In the genomic region with DNA sequence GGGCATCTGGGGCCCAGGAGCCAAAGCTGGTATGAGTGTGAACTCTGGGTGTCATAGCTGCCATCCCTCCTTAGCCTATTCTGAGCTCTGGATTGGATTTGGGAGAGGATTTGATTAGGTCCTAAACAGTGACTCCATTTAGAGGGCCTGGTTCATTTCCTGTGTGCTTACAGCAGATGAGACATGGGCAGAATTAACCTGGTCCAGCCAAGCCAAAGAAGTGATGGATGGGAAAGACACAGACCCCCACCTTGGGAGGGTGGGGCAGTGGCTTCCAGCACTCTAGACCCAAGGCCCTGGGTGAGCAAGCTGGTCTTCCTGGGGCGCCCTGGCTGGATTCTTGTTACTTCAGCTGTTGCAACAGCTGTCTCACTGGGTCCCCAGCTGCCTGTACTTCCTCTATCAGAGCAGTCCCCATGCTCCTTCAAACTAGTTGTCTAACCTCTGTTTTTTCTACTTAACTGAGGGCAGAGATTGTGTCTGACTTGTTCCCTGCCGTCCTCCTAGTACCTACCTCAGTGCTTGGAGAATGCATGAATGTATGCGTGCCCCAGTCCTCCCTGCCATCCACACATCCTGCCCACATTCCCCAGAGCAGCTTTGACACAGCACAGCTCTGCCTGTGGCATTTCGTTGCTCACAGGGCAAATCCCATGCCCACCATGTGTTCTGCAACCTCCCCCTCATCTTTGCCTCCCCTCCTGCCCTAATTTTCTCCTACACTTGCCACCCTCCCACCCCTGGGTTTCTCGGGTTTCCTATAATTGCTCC, we compare ENCODE assay signal across 8 cellular contexts.
DNase-seq lines count a peak whose midpoint lies in the region; ATAC-seq, FAIRE-seq and TF ChIP-seq lines count a peak whose summit lies in the region.

No MANE protein-coding gene starts in this region.

- TF ChIP-seq CTCF in MCF 10A (IDR thresholded peaks at IDR 0.05; ENCODE audit: unreplicated experiment) = no peak

- H3K9me3 Mint-ChIP-seq in MCF 10A (ENCODE audit: unreplicated experiment) = no peaks in the 10 kb centered on the region

- FAIRE-seq in RCC 7860 (lab: Jason Lieb, UNC) = no peak
- FAIRE-seq in frontal cortex (lab: Jason Lieb, UNC) = no peak

- DNase-seq in NK-92 treated with Interleukin-12 subunit alpha and Interleukin-12 subunit beta, amount 100 ng/mL, for 24 hours (lab: John Stamatoyannopoulos, UW) = peak; percentile 65
- DNase-seq in NK-92 (lab: John Stamatoyannopoulos, UW; ENCODE audit: unreplicated experiment) = no peak
- peak; percentile 65 for DNase-seq in RCC 7860 (ENCODE audit: low spot score)
- no peak for DNase-seq in MCF 10A (ENCODE audit: unreplicated experiment)
- no peak for DNase-seq in frontal cortex (ENCODE audit: low spot score in 2 of 2)
- no peak for DNase-seq in foreskin melanocyte

- no peaks in the 10 kb centered on the region for H3K27me3 ChIP-seq in mucosa of stomach (ENCODE audit: control insufficient read depth, insufficient read depth, low read length)

- peak; percentile 30 for ATAC-seq in HG03095 (IDR thresholded peaks at IDR 0.05; ENCODE audit: unreplicated experiment)

- H3K4me1 Mint-ChIP-seq in MCF 10A (ENCODE audit: insufficient read depth, unreplicated experiment) = peaks cover 57% of the 10 kb centered on the region

- peak overlapping the region; percentile 51 for H3K27ac Mint-ChIP-seq in MCF 10A (ENCODE audit: low read depth, unreplicated experiment)

- no peaks in the 10 kb centered on the region for H3K9me3 ChIP-seq in mucosa of stomach (ENCODE audit: control insufficient read depth, low read length)

- H3K4me3 Mint-ChIP-seq in MCF 10A (ENCODE audit: unreplicated experiment) = no peak overlapping the region

- H3K9ac ChIP-seq in mucosa of stomach (ENCODE audit: low read length) = peak overlapping the region; percentile 51

- H3K36me3 Mint-ChIP-seq in MCF 10A (ENCODE audit: insufficient read depth, unreplicated experiment) = peaks cover 29% of the 10 kb centered on the region

- peaks cover 1% of the 10 kb centered on the region for H3K36me3 ChIP-seq in mucosa of stomach (ENCODE audit: control insufficient read depth, insufficient read depth, low read length)

- no peaks in the 10 kb centered on the region for H3K27me3 Mint-ChIP-seq in MCF 10A (ENCODE audit: insufficient read depth, unreplicated experiment)

- H3K4me3 ChIP-seq in mucosa of stomach (ENCODE audit: low read length) = no peak overlapping the region

- POLR2A ChIA-PET in MCF 10A (lab: Yijun Ruan, JAX) = interaction anchor here (0.7 to 2.1 kb wide), 8 partner anchors 9 to 304 kb away, joined by 3 to 12 read pairs (median 4); a partner anchor contains a TSS

- peaks cover 60% of the 10 kb centered on the region for H3K4me1 ChIP-seq in mucosa of stomach (ENCODE audit: control insufficient read depth, insufficient read depth, low read length)

- intact Hi-C loops in MCF 10A (cut with micrococcal nuclease) = no loop called here

- BruUV-seq in MCF 10A (replicated peaks; lab: Mats Ljungman, UMichigan) = no TSS peak

- CTCF ChIA-PET in MCF 10A (lab: Yijun Ruan, JAX) = interaction anchor here (0.6 to 18.7 kb wide), 10 partner anchors 9 to 604 kb away, joined by 3 to 341 read pairs (median 4); no protein-coding TSS in a partner anchor

Comparison
In these comparisons a context has a peak if more than half of its experiments do, and no peak if none do; other contexts are left out.
1. DNase-seq: peak in NK-92 treated with Interleukin-12 subunit alpha and Interleukin-12 subunit beta, amount 100 ng/mL, for 24 hours (single experiment) and RCC 7860 (single experiment); none in NK-92 (single experiment), MCF 10A (single experiment), frontal cortex (0 of 2) and foreskin melanocyte (single experiment).